Comparison of ENCODE assay signal across 11 cellular contexts in the genomic region with DNA sequence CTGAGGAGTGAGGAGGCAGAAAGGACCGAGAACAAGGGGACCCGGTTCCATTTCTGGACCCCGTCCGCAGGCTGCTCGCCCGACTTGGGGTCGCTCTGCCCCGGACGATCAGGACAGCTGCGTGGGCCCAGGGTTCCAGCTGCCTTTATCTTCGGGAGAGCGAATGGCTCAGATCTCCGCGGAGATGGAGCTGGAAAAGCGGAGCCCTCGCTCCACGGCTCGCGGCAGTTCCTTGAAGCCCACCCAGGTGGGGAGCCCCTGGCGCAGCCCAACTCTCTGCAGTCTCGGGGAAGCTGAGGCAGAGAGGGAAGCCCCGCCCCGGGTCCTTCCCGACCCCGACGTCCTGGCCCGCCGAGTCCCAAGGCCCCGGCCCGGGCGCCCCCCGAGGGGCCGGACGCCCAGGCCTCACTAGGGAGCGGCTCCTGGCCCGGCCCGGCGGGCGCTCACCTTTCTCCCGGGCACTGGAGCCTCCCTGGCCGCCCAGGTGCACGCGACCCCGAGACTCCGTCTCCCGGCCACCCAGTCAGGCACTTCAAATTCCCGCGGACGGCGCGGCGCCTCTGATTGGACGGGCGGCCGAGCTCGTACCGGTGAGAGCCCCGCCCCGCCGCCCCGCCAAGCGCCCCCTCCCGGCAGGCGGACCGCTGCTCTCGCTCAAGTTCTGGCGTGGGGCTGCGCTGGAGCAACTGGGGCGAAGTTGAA.
A peak's percentile ranks its signal among the peaks of the same experiment; 100 is the strongest.
DNase-seq lines count a peak whose midpoint lies in the region; ATAC-seq, FAIRE-seq and TF ChIP-seq lines count a peak whose summit lies in the region.
"Had no signal": no experiment of that assay in that cellular context is flagged by ENCODE, and none has a peak within 500 bp of the region (broad histone marks: within the 10 kb centered on the region; RNA-seq: fewer than 3 reads in every experiment).

No MANE protein-coding gene starts in this region.

- ATAC-seq in right lobe of liver (no peak), HepG2 (no peak), HG02610 (IDR thresholded peaks at IDR 0.05; ENCODE audit: unreplicated experiment) (no peak)

- H3K4me3 ChIP-seq in right lobe of liver (no peak overlapping the region), HepG2 (replicated peaks in 1 of 3; ENCODE audit: insufficient read depth in 1 of 3, low read depth in 2 of 3, low read length in 3 of 3) (no peak overlapping the region), iPS DF 6.9 (ENCODE audit: low read length) (peak overlapping the region; percentile 98), transverse colon (peak overlapping the region in 2 of 4 donors; percentile 27 to 43)

- H3K9me3 ChIP-seq in right lobe of liver = no peaks in the 10 kb centered on the region
- H3K9me3 ChIP-seq in HepG2 (ENCODE audit: low read length) = peaks cover 30% of the 10 kb centered on the region
- H3K9me3 ChIP-seq in iPS DF 6.9 (ENCODE audit: control insufficient read depth, insufficient read depth, low read length) = no peaks in the 10 kb centered on the region
- H3K9me3 ChIP-seq in transverse colon = no peaks in the 10 kb centered on the region
- H3K9me3 ChIP-seq: tibial nerve had no signal

- TF ChIP-seq RAD21 in HepG2 (CRISPR knock-in tag; IDR thresholded peaks at IDR 0.05) = no peak

- H3K36me3 Mint-ChIP-seq in activated T-helper 1 cell treated with anti-CD3 and anti-CD28 coated beads, Interleukin-12 subunit alpha, Interleukin-12 subunit beta, Interleukin-2, Interleukin-4 antibody, amounts not matched to agents 30 ng/mL and 10 ng/mL and 1 ng/mL, durations not matched to agents 14 hours and 24 hours and 36 hours (ENCODE audit: low read depth) = no peaks in the 10 kb centered on the region

- H3K79me2 ChIP-seq in HepG2 (ENCODE audit: insufficient read depth, low read length) = no peaks in the 10 kb centered on the region

- H3K4me1 ChIP-seq in right lobe of liver (peaks cover 0 to 3% (median 0%) of the 10 kb centered on the region in 4 donors), HepG2 (ENCODE audit: insufficient read depth, low read length) (no peaks in the 10 kb centered on the region), iPS DF 6.9 (ENCODE audit: control insufficient read depth, insufficient read depth, low read length) (no peaks in the 10 kb centered on the region), transverse colon (peaks cover 0 to 11% (median 2%) of the 10 kb centered on the region in 4 donors)

- DNase-seq in right lobe of liver = peak in 1 of 3 donors; percentile 26
- no peak for DNase-seq in HepG2 (ENCODE audit: low spot score)
- peak; percentile 47 for DNase-seq in activated T-helper 1 cell treated with anti-CD3 and anti-CD28 coated beads, Interleukin-12 subunit alpha, Interleukin-12 subunit beta, Interleukin-2, Interleukin-4 antibody, amounts not matched to agents 30 ng/mL and 10 ng/mL and 1 ng/mL, durations not matched to agents 14 hours and 24 hours and 36 hours (ENCODE audit: low spot score)
- DNase-seq in iPS DF 6.9 (ENCODE audit: low read depth, low spot score) = peak; percentile 29
- no peak for DNase-seq in transverse colon
- no peak for DNase-seq in LoVo (ENCODE audit: low spot score)
- no peak for DNase-seq in hepatic stellate cell (ENCODE audit: low spot score)

- WGBS in right lobe of liver (ENCODE audit: insufficient coverage, low coverage, low lambda C conversion rate, missing lambda C conversion rate) = 25% methylated on average over 9 of the region's 69 CpGs
- WGBS in HepG2 (ENCODE audit: low lambda C conversion rate) = 70% methylated on average over 33 of the region's 69 CpGs
- no CpG with 5 or more reads among the region's 69 CpGs for WGBS in iPS DF 6.9 (ENCODE audit: insufficient coverage, insufficient read length)
- WGBS in transverse colon (ENCODE audit: low coverage in 1 of 2), 2 donors = 71% methylated on average over 48 of the region's 69 CpGs; no CpG with 5 or more reads in 1 of the 2 donors

- H3K27ac ChIP-seq in right lobe of liver (no peak overlapping the region), HepG2 (ENCODE audit: extremely low read length, insufficient read depth, low read length) (no peak overlapping the region), iPS DF 6.9 (ENCODE audit: low read length) (no peak overlapping the region), transverse colon (no peak overlapping the region)
- H3K27ac ChIP-seq: tibial nerve had no signal

- H3K27ac Mint-ChIP-seq in activated T-helper 1 cell treated with anti-CD3 and anti-CD28 coated beads, Interleukin-12 subunit alpha, Interleukin-12 subunit beta, Interleukin-2, Interleukin-4 antibody, amounts not matched to agents 30 ng/mL and 10 ng/mL and 1 ng/mL, durations not matched to agents 14 hours and 24 hours and 36 hours = no peak overlapping the region

- CTCF ChIA-PET in HepG2 (lab: Yijun Ruan, JAX; ENCODE audit: low intra/inter-chr PET ratio, low total read pairs) = no interaction called here

- FAIRE-seq in HepG2 (lab: Jason Lieb, UNC) = no peak
- FAIRE-seq: bronchial epithelial cell had no signal

- no peak for TF ChIP-seq POLR2A in right lobe of liver (IDR thresholded peaks at IDR 0.05)
- no peak for TF ChIP-seq POLR2A in HepG2 (IDR thresholded peaks at IDR 0.05; ENCODE audit: insufficient read depth in 1 of 2, low read depth in 2 of 2, low read length in 2 of 2)
- TF ChIP-seq POLR2A in transverse colon (IDR thresholded peaks at IDR 0.05) = no peak

- TF ChIP-seq CTCF in right lobe of liver (IDR thresholded peaks at IDR 0.05) = peak in 3 of 4 donors; percentile 7 to 24 (median 13)
- TF ChIP-seq CTCF in HepG2 (CRISPR knock-in tag; IDR thresholded peaks at IDR 0.05) = no peak
- TF ChIP-seq CTCF in transverse colon (IDR thresholded peaks at IDR 0.05) = peak in 3 of 5 experiments; percentile 25 to 42 (median 31)

- H3K4me3 Mint-ChIP-seq in activated T-helper 1 cell treated with anti-CD3 and anti-CD28 coated beads, Interleukin-12 subunit alpha, Interleukin-12 subunit beta, Interleukin-2, Interleukin-4 antibody, amounts not matched to agents 30 ng/mL and 10 ng/mL and 1 ng/mL, durations not matched to agents 14 hours and 24 hours and 36 hours = peak overlapping the region; percentile 24
- H3K4me3 Mint-ChIP-seq: neural crest cell had no signal

- no peaks in the 10 kb centered on the region for H3K4me1 Mint-ChIP-seq in activated T-helper 1 cell treated with anti-CD3 and anti-CD28 coated beads, Interleukin-12 subunit alpha, Interleukin-12 subunit beta, Interleukin-2, Interleukin-4 antibody, amounts not matched to agents 30 ng/mL and 10 ng/mL and 1 ng/mL, durations not matched to agents 14 hours and 24 hours and 36 hours (ENCODE audit: low read depth)
- H3K4me1 Mint-ChIP-seq: neural crest cell had no signal

- H2AFZ ChIP-seq in HepG2 (ENCODE audit: low read length) = no peak overlapping the region

- H3K9ac ChIP-seq in HepG2 (ENCODE audit: insufficient read depth, low read depth, low read length) = no peak overlapping the region

- no peaks in the 10 kb centered on the region for H3K9me3 Mint-ChIP-seq in activated T-helper 1 cell treated with anti-CD3 and anti-CD28 coated beads, Interleukin-12 subunit alpha, Interleukin-12 subunit beta, Interleukin-2, Interleukin-4 antibody, amounts not matched to agents 30 ng/mL and 10 ng/mL and 1 ng/mL, durations not matched to agents 14 hours and 24 hours and 36 hours
- H3K9me3 Mint-ChIP-seq: neural crest cell had no signal

- BruUV-seq in HepG2 (replicated peaks; lab: Mats Ljungman, UMichigan) = no TSS peak

- TF ChIP-seq EP300 in HepG2 (IDR thresholded peaks at IDR 0.05; ENCODE audit: low read depth in 2 of 2, low read length in 2 of 2) (no peak), HepG2 (CRISPR knock-in tag; IDR thresholded peaks at IDR 0.05; ENCODE audit: borderline replicate concordance) (no peak), transverse colon (IDR thresholded peaks at IDR 0.05; ENCODE audit: low read depth) (no peak)

- H3K27me3 ChIP-seq in right lobe of liver (peaks cover 0 to 20% of the 10 kb centered on the region in 2 donors), HepG2 (ENCODE audit: control insufficient read depth in 1 of 2, insufficient read depth in 2 of 2, low read length in 2 of 2) (no peaks in the 10 kb centered on the region), iPS DF 6.9 (ENCODE audit: control insufficient read depth, insufficient read depth, low read length) (no peaks in the 10 kb centered on the region; the same call in 1 of the 2 replicates), transverse colon (peaks cover 48% of the 10 kb centered on the region)

- H4K20me1 ChIP-seq in HepG2 (ENCODE audit: insufficient read depth, low read length) = no peaks in the 10 kb centered on the region

- H3K36me3 ChIP-seq in right lobe of liver (no peaks in the 10 kb centered on the region), HepG2 (replicated peaks in 1 of 2; ENCODE audit: control insufficient read depth in 1 of 2, insufficient read depth in 2 of 2, low read length in 2 of 2) (no peaks in the 10 kb centered on the region), iPS DF 6.9 (ENCODE audit: control insufficient read depth, insufficient read depth, low read length) (peaks cover 4% of the 10 kb centered on the region; the same call in 1 of the 2 replicates), transverse colon (no peaks in the 10 kb centered on the region)
- H3K36me3 ChIP-seq: tibial nerve had no signal

- H3K4me2 ChIP-seq in HepG2 (ENCODE audit: low read depth, low read length) = no peak overlapping the region

- in situ Hi-C loops in HepG2 (cut with HindIII; ENCODE audit: extremely low pct_ligation_motif_present, low pct_unique_long_range_greater_than_20kb) = no loop called here
- in situ Hi-C loops in transverse colon (cut with MboI; ENCODE audit: low pct_ligation_motif_present in 1 of 4, low pct_unique_long_range_greater_than_20kb in 1 of 4, low sequenced_read_pairs in 3 of 4) = loop anchor here (25.0 kb wide), 1 partner anchor 535 kb away; no protein-coding TSS in a partner anchor

- intact Hi-C loops in right lobe of liver (cut with DNase I) (no loop called here), HepG2 (cut with micrococcal nuclease; ENCODE audit: unreplicated experiment) (no loop called here), transverse colon (cut with DNase I; ENCODE audit: low total_unique reads) (no loop called here)
- intact Hi-C loops in activated T-helper 1 cell treated with anti-CD3 and anti-CD28 coated beads, Interleukin-12 subunit alpha, Interleukin-12 subunit beta, Interleukin-2, Interleukin-4 antibody, amounts not matched to agents 30 ng/mL and 10 ng/mL and 1 ng/mL, durations not matched to agents 14 hours and 24 hours and 36 hours (cut with micrococcal nuclease) = no loop called here

- H3K27me3 Mint-ChIP-seq in activated T-helper 1 cell treated with anti-CD3 and anti-CD28 coated beads, Interleukin-12 subunit alpha, Interleukin-12 subunit beta, Interleukin-2, Interleukin-4 antibody, amounts not matched to agents 30 ng/mL and 10 ng/mL and 1 ng/mL, durations not matched to agents 14 hours and 24 hours and 36 hours (ENCODE audit: insufficient read depth) = peaks cover 24% of the 10 kb centered on the region

- POLR2A ChIA-PET in HepG2 (lab: Yijun Ruan, JAX) = no interaction called here

TF ChIP-seq in HepG2, 621 proteins besides CTCF, POLR2A, EP300 and RAD21 (continues in another document):
- TF ChIP-seq, protein P1, sequence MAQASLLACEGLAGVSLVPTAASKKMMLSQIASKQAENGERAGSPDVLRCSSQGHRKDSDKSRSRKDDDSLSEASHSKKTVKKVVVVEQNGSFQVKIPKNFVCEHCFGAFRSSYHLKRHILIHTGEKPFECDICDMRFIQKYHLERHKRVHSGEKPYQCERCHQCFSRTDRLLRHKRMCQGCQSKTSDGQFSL (CRISPR knock-in tag; IDR thresholded peaks at IDR 0.05) = no peak
- no peak for TF ChIP-seq HNRNPK (IDR thresholded peaks at IDR 0.05; ENCODE audit: low read depth, low read length, poor library complexity, severe bottlenecking)

Comparison
In these comparisons a context has a peak if more than half of its experiments do, and no peak if none do; other contexts are left out.
1. DNase-seq: peak in activated T-helper 1 cell treated with anti-CD3 and anti-CD28 coated beads, Interleukin-12 subunit alpha, Interleukin-12 subunit beta, Interleukin-2, Interleukin-4 antibody, amounts not matched to agents 30 ng/mL and 10 ng/mL and 1 ng/mL, durations not matched to agents 14 hours and 24 hours and 36 hours (single experiment) and iPS DF 6.9 (single experiment); none in HepG2 (single experiment), transverse colon (single experiment), LoVo (single experiment) and hepatic stellate cell (single experiment).